ENCODE assay signal across 1 cellular context in genomic region chr19:2529942-2530341, GRCh38.
TF ChIP-seq lines count a peak whose summit lies in the region.

No MANE protein-coding gene starts in this region.

TF ChIP-seq in K562, 482 proteins besides CTCF, POLR2A, EP300 and RAD21:
- TF ChIP-seq L3MBTL2 (IDR thresholded peaks at IDR 0.05) = peak; percentile 16; the same call in 1 of the 2 replicates
- TF ChIP-seq NFRKB (IDR thresholded peaks at IDR 0.05; ENCODE audit: low read depth) = peak; percentile 35; the same call in 1 of the 2 replicates
- peak; percentile 67; the same call in 1 of the 2 replicates for TF ChIP-seq ZBTB33 (CRISPR knock-in tag; IDR thresholded peaks at IDR 0.05)
- TF ChIP-seq VEZF1 (CRISPR knock-in tag; IDR thresholded peaks at IDR 0.05) = peak; percentile 5; the same call in 1 of the 2 replicates
